ENCODE assay signal across 8 cellular contexts in genomic region chr16:58025351-58026138, GRCh38. TPM values are rescaled to one million over a fixed set of nuclear protein-coding genes. Genes with fewer than 3 reads are reported as not detected.
DNase-seq lines count a peak whose midpoint lies in the region; ATAC-seq lines count a peak whose summit lies in the region.

MMP15 (plus strand) TSS chr16:58025754; CDS start chr16:58026351, 597 bp downstream.

- peaks cover 19% of the 10 kb centered on the region for H3K4me1 ChIP-seq in CD4-positive, alpha-beta memory T cell (ENCODE audit: insufficient read depth, low read length)

- ATAC-seq in GM21360 (IDR thresholded peaks at IDR 0.05; ENCODE audit: unreplicated experiment): peak; percentile 50
- peak; percentile 76 for ATAC-seq in T-helper 17 cell
- ATAC-seq in sciatic nerve: peak; percentile 56
- no peak for ATAC-seq in HG03378 (IDR thresholded peaks at IDR 0.05; ENCODE audit: unreplicated experiment)

- CTCF ChIA-PET in CD4-positive, alpha-beta memory T cell (lab: Charles Lee; ENCODE audit: partially characterized antibody): interaction anchor here (2.2 kb wide), 1 partner anchor 104 kb away, joined by 5 read pairs; the partner anchor contains the start of gene CFAP20

- H3K9me3 ChIP-seq in CD4-positive, alpha-beta memory T cell (ENCODE audit: control insufficient read depth in 1 of 2, low read length in 2 of 2): no peaks in the 10 kb centered on the region
- no peaks in the 10 kb centered on the region for H3K9me3 ChIP-seq in T-helper 17 cell (ENCODE audit: control insufficient read depth, low read length, poor library complexity, severe bottlenecking)

- peak within 1 kb of the TSS; percentile 81 to 93 (median 91) for H3K27ac Mint-ChIP-seq in CD4-positive, alpha-beta memory T cell
- peak within 1 kb of the TSS; percentile 43 for H3K27ac Mint-ChIP-seq in T-helper 17 cell

- peak; percentile 50 to 77 (median 56) for DNase-seq in CD4-positive, alpha-beta memory T cell
- DNase-seq in M059J (ENCODE audit: low read depth) (peak; percentile 67), T-helper 17 cell (peak; percentile 40 to 62 (median 52)), astrocyte of the hippocampus (ENCODE audit: low read depth, low spot score) (peak; percentile 85), iPS DF 19.7 (ENCODE audit: low read depth, low spot score) (peak; percentile 84), sciatic nerve (ENCODE audit: low spot score) (peak; percentile 79)

- peaks cover 6 to 29% (median 18%) of the 10 kb centered on the region in 4 donors for H3K4me1 Mint-ChIP-seq in CD4-positive, alpha-beta memory T cell
- peaks cover 13% of the 10 kb centered on the region for H3K4me1 Mint-ChIP-seq in T-helper 17 cell

- peaks cover 0 to 1% of the 10 kb centered on the region in 2 donors for H3K27me3 Mint-ChIP-seq in CD4-positive, alpha-beta memory T cell
- no peaks in the 10 kb centered on the region for H3K27me3 Mint-ChIP-seq in T-helper 17 cell

- intact Hi-C loops in CD4-positive, alpha-beta memory T cell (cut with micrococcal nuclease): loop anchor here (1.0 to 10.0 kb wide), 4 partner anchors 24 to 729 kb away; partner anchors contain the start of genes CFAP20, CSNK2A2 and USB1
- intact Hi-C loops in sciatic nerve (cut with DNase I): no loop called here

- H3K4me3 ChIP-seq in CD4-positive, alpha-beta memory T cell (ENCODE audit: low read length in 2 of 2): peak within 1 kb of the TSS; percentile 11 to 53

- POLR2A ChIA-PET in CD4-positive, alpha-beta memory T cell (lab: Charles Lee; ENCODE audit: partially characterized antibody): interaction anchor here (0.9 to 4.8 kb wide), 3 partner anchors 25 to 291 kb away, joined by 3 to 27 read pairs (median 6); partner anchors contain the start of genes CFAP20 and ZNF319

- peak within 1 kb of the TSS; percentile 89 to 99 (median 93) for H3K4me3 Mint-ChIP-seq in CD4-positive, alpha-beta memory T cell
- peak within 1 kb of the TSS; percentile 89 for H3K4me3 Mint-ChIP-seq in T-helper 17 cell

- no peaks in the 10 kb centered on the region for H3K36me3 ChIP-seq in CD4-positive, alpha-beta memory T cell (ENCODE audit: insufficient read depth, low read length)

- H3K36me3 Mint-ChIP-seq in CD4-positive, alpha-beta memory T cell: peaks cover 0 to 7% of the 10 kb centered on the region in 2 donors
- H3K36me3 Mint-ChIP-seq in T-helper 17 cell (ENCODE audit: low read depth): no peaks in the 10 kb centered on the region

- H3K27me3 ChIP-seq in CD4-positive, alpha-beta memory T cell (ENCODE audit: insufficient read depth, low read length): no peaks in the 10 kb centered on the region

- H3K27ac ChIP-seq in CD4-positive, alpha-beta memory T cell (ENCODE audit: low read depth, low read length): peak within 1 kb of the TSS; percentile 34

- peaks cover 0 to 3% (median 0%) of the 10 kb centered on the region in 8 donors for H3K9me3 Mint-ChIP-seq in CD4-positive, alpha-beta memory T cell

RNA-seq across cellular contexts. Expression of gene MMP15, which starts in this region (rescaled TPM):
- total RNA-seq in CD4-positive, alpha-beta memory T cell: 1 to 10 TPM; 1.6 to 1.8 TPM
- under 1 TPM in 1 of 2 donors, not detected in 1; 0.21 TPM for polyA plus RNA-seq in CD4-positive, alpha-beta memory T cell
- total RNA-seq in M059J (2014; rRNA removed; shearing (Covaris generic)): 2.5 and 3.1 TPM in 2 replicates
- total RNA-seq in T-helper 17 cell: 1 to 10 TPM in 1 of 2 donors, under 1 TPM in 1; 0.40 to 1.5 TPM
- 44.0 TPM for total RNA-seq in sciatic nerve

Comparison
In these comparisons a context has a peak if more than half of its experiments do, and no peak if none do; other contexts are left out.
1. RNA of gene MMP15 (total RNA-seq): 44.0 TPM in sciatic nerve (single experiment); 2.5 to 3.1 TPM in M059J, 1.6 to 1.8 TPM in CD4-positive, alpha-beta memory T cell and 0.40 to 1.5 TPM in T-helper 17 cell; every median in the first group is over 10 times any median in the second.
2. Peak in every context shown above with its lines, with median percentiles within 50 percentile points of each other: DNase-seq.